ENCODE assay signal across 13 cellular contexts in the genomic region with DNA sequence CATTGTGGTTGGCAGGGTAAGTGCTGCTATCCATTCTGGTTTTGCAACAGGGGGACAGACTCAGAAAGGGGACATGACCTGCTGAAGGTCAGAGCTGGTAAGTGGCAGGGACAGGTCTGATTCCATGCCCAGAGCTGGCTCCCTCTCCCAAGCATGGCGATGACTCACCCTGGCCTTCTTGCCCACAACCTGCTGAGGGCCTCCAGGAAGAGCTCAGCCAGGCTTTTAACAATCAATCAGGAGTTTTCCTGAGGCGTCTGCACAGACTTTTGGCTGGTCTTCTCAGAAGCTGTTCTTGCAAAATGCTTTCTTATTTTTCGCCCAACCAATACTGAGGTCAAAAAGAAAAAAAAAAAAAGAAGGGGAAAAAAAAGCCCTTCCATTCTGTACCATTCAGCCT. TPM values are rescaled to one million over a fixed set of nuclear protein-coding genes. Genes with fewer than 3 reads are reported as not detected.
DNase-seq lines count a peak whose midpoint lies in the region; ATAC-seq, FAIRE-seq and TF ChIP-seq lines count a peak whose summit lies in the region.
"Had no signal": no experiment of that assay in that cellular context is flagged by ENCODE, and none has a peak within 500 bp of the region (broad histone marks: within the 10 kb centered on the region; RNA-seq: fewer than 3 reads in every experiment).

No MANE protein-coding gene starts in this region.

- no peaks in the 10 kb centered on the region for H3K9me3 ChIP-seq in GM12878 (replicated peaks; ENCODE audit: control insufficient read depth, insufficient read depth, low read length)
- no peaks in the 10 kb centered on the region for H3K9me3 ChIP-seq in keratinocyte (ENCODE audit: control insufficient read depth, low read depth, low read length)
- no peaks in the 10 kb centered on the region for H3K9me3 ChIP-seq in mucosa of descending colon

- in situ Hi-C loops in GM12878 (cut with MboI): no loop called here

- no peak for TF ChIP-seq CTCF in GM12878 (IDR thresholded peaks at IDR 0.05 in 2 of 3, conservative IDR thresholded peaks at IDR 0.05 in 1 of 3; ENCODE audit: control insufficient read depth in 2 of 3, extremely low read depth in 1 of 3, insufficient read depth in 1 of 3, low read depth in 3 of 3, low read length in 3 of 3)
- TF ChIP-seq CTCF in keratinocyte (optimal IDR thresholded peaks at IDR 0.05 in 1 of 3, IDR thresholded peaks at IDR 0.05 in 1 of 3, conservative IDR thresholded peaks at IDR 0.05 in 1 of 3; ENCODE audit: extremely low read depth in 1 of 3, insufficient read depth in 2 of 3, low read length in 3 of 3): no peak
- TF ChIP-seq CTCF in progenitor cell of endocrine pancreas (IDR thresholded peaks at IDR 0.05; ENCODE audit: unreplicated experiment): no peak
- no peak for TF ChIP-seq CTCF in mucosa of descending colon (IDR thresholded peaks at IDR 0.05)

- intact Hi-C loops in GM12878 (cut with micrococcal nuclease; ENCODE audit: unreplicated experiment) (no loop called here), mucosa of descending colon (cut with DNase I, micrococcal nuclease) (no loop called here)

- CTCF ChIA-PET in GM12878 (lab: Yijun Ruan, JAX): interaction anchor here (1.6 kb wide), 1 partner anchor 11 kb away, joined by 5 read pairs; no protein-coding TSS in a partner anchor

- H3K27ac ChIP-seq in GM12878 (ENCODE audit: control insufficient read depth, insufficient read depth) (no peak overlapping the region), keratinocyte (ENCODE audit: control insufficient read depth, insufficient read depth, low read length) (no peak overlapping the region)

- H2AFZ ChIP-seq in GM12878 (ENCODE audit: control insufficient read depth, low read depth, low read length) (no peak overlapping the region), keratinocyte (ENCODE audit: control insufficient read depth, low read length) (no peak overlapping the region)

- no TSS peak for BruUV-seq in GM12878 (replicated peaks; lab: Mats Ljungman, UMichigan)

- TF ChIP-seq POLR2A in GM12878 (IDR thresholded peaks at IDR 0.05; ENCODE audit: low read depth, low read length): no peak

- POLR2A ChIA-PET in GM12878 (lab: Charles Lee): no interaction called here

- H3K36me3 ChIP-seq in GM12878 (ENCODE audit: control insufficient read depth in 2 of 2, insufficient read depth in 2 of 2, low read length in 1 of 2): no peaks in the 10 kb centered on the region
- H3K36me3 ChIP-seq in keratinocyte (ENCODE audit: control insufficient read depth in 2 of 2, extremely low read depth in 1 of 2, insufficient read depth in 2 of 2, low read length in 2 of 2): no peaks in the 10 kb centered on the region
- no peaks in the 10 kb centered on the region for H3K36me3 ChIP-seq in mucosa of descending colon (ENCODE audit: low read depth)

- no peaks in the 10 kb centered on the region for H3K36me3 Mint-ChIP-seq in progenitor cell of endocrine pancreas (ENCODE audit: insufficient read depth)
- H3K36me3 Mint-ChIP-seq: CD4-positive, CD25-positive, alpha-beta regulatory T cell had no signal

- H3K9me1 ChIP-seq in keratinocyte (ENCODE audit: control insufficient read depth, extremely low read depth, insufficient read depth, low read length): no peaks in the 10 kb centered on the region

- peaks cover 3% of the 10 kb centered on the region for H3K4me1 Mint-ChIP-seq in progenitor cell of endocrine pancreas (ENCODE audit: low read depth)
- H3K4me1 Mint-ChIP-seq: activated CD4-positive, alpha-beta T cell treated with anti-CD3 and anti-CD28 coated beads, Interleukin-2, amount 10 ng/mL, durations not matched to agents 7 days and 5 days; CD4-positive, CD25-positive, alpha-beta regulatory T cell; central memory CD8-positive, alpha-beta T cell had no signal

- H3K4me1 ChIP-seq in GM12878 (ENCODE audit: control insufficient read depth, insufficient read depth, low read length) (no peaks in the 10 kb centered on the region), keratinocyte (ENCODE audit: control insufficient read depth, extremely low read depth, insufficient read depth, low read length) (peaks cover 10% of the 10 kb centered on the region), mucosa of descending colon (ENCODE audit: low read depth) (no peaks in the 10 kb centered on the region)

- H3K27me3 ChIP-seq in GM12878 (replicated peaks in 1 of 2; ENCODE audit: control insufficient read depth in 2 of 2, insufficient read depth in 2 of 2, low read length in 1 of 2): no peaks in the 10 kb centered on the region; a peak in 2 of 4 replicates
- no peaks in the 10 kb centered on the region for H3K27me3 ChIP-seq in keratinocyte (ENCODE audit: control insufficient read depth, extremely low read depth, insufficient read depth, low read length)

- dilution Hi-C loops in keratinocyte (cut with MboI; ENCODE audit: extremely low pct_ligation_motif_present, low sequenced_read_pairs): no loop called here

- SMC1A ChIA-PET in GM12878 (lab: Charles Lee; ENCODE audit: uncharacterized antibody, unreplicated experiment): interaction anchor here (1.0 to 1.1 kb wide), 2 partner anchors 8 to 42 kb away, joined by 3 to 5 read pairs; no protein-coding TSS in a partner anchor

- H4K20me1 ChIP-seq in GM12878 (ENCODE audit: control insufficient read depth, insufficient read depth) (no peaks in the 10 kb centered on the region; the same call in 1 of the 2 replicates), keratinocyte (ENCODE audit: control insufficient read depth, extremely low read depth, insufficient read depth, low read length) (no peaks in the 10 kb centered on the region)

- H3K4me3 ChIP-seq in GM12878 (no peak overlapping the region), keratinocyte (ENCODE audit: control insufficient read depth in 2 of 3, extremely low read depth in 1 of 3, insufficient read depth in 2 of 3, low read depth in 1 of 3, low read length in 3 of 3) (no peak overlapping the region), mucosa of descending colon (no peak overlapping the region)

- ATAC-seq in GM12878 (no peak), mucosa of descending colon (no peak)

- H3K9me3 Mint-ChIP-seq in progenitor cell of endocrine pancreas (ENCODE audit: low read depth): no peaks in the 10 kb centered on the region
- H3K9me3 Mint-ChIP-seq: activated CD4-positive, alpha-beta T cell treated with anti-CD3 and anti-CD28 coated beads, Interleukin-2, amount 10 ng/mL, durations not matched to agents 7 days and 5 days; central memory CD8-positive, alpha-beta T cell had no signal

- peaks cover under 1% of the 10 kb centered on the region for H3K27me3 Mint-ChIP-seq in progenitor cell of endocrine pancreas
- H3K27me3 Mint-ChIP-seq: activated CD4-positive, alpha-beta T cell treated with anti-CD3 and anti-CD28 coated beads, Interleukin-2, amount 10 ng/mL, durations not matched to agents 7 days and 5 days; CD4-positive, CD25-positive, alpha-beta regulatory T cell had no signal

- 3% methylated on average over 3 of the region's 3 CpGs for WGBS in GM12878 (ENCODE audit: insufficient coverage, insufficient replicate concordance, low lambda C conversion rate, missing lambda C conversion rate)

- H3K4me3 Mint-ChIP-seq in progenitor cell of endocrine pancreas (ENCODE audit: low read depth): no peak overlapping the region
- H3K4me3 Mint-ChIP-seq: activated CD4-positive, alpha-beta T cell treated with anti-CD3 and anti-CD28 coated beads, Interleukin-2, amount 10 ng/mL, durations not matched to agents 7 days and 5 days; CD4-positive, CD25-positive, alpha-beta regulatory T cell; central memory CD8-positive, alpha-beta T cell had no signal

- no peak overlapping the region for H3K4me2 ChIP-seq in GM12878 (ENCODE audit: control insufficient read depth, insufficient read depth)
- no peak overlapping the region for H3K4me2 ChIP-seq in keratinocyte (ENCODE audit: control insufficient read depth, extremely low read depth, insufficient read depth, low read depth, low read length)

- FAIRE-seq in GM12878 (lab: Jason Lieb, UNC) (peak; percentile 35), keratinocyte (lab: Jason Lieb, UNC) (peak; percentile 76)

- H3K79me2 ChIP-seq in GM12878 (ENCODE audit: control insufficient read depth, insufficient read depth, low read length) (no peaks in the 10 kb centered on the region), keratinocyte (ENCODE audit: control insufficient read depth, insufficient read depth, low read length) (no peaks in the 10 kb centered on the region)

- no peak for TF ChIP-seq EP300 in GM12878 (IDR thresholded peaks at IDR 0.05; ENCODE audit: borderline replicate concordance in 1 of 2, control insufficient read depth in 1 of 2, low read depth in 2 of 2, low read length in 2 of 2)

- H3K9ac ChIP-seq in GM12878 (ENCODE audit: control insufficient read depth, insufficient read depth, low read length) (no peak overlapping the region), keratinocyte (ENCODE audit: control insufficient read depth, extremely low read depth, insufficient read depth, low read length) (no peak overlapping the region)

- no peak overlapping the region for H3K27ac Mint-ChIP-seq in progenitor cell of endocrine pancreas
- H3K27ac Mint-ChIP-seq: activated CD4-positive, alpha-beta T cell treated with anti-CD3 and anti-CD28 coated beads, Interleukin-2, amount 10 ng/mL, durations not matched to agents 7 days and 5 days; CD4-positive, CD25-positive, alpha-beta regulatory T cell had no signal

- DNase-seq in AG08395 (ENCODE audit: low spot score) (peak; percentile 59), HT1080 (ENCODE audit: low read depth) (peak; percentile 88), GM12878 (ENCODE audit: low read depth, low spot score) (no peak), keratinocyte (ENCODE audit: low read depth, low spot score) (no peak), progenitor cell of endocrine pancreas (ENCODE audit: low spot score, unreplicated experiment) (no peak), cerebellar cortex (ENCODE audit: low spot score) (no peak), mucosa of descending colon (no peak)
- no peak for DNase-seq in stimulated activated CD4-positive, alpha-beta T cell treated with anti-CD3 and anti-CD28 coated beads, Interleukin-4, amount 100 ng/mL, for 24 hours
- DNase-seq: activated CD4-positive, alpha-beta T cell treated with anti-CD3 and anti-CD28 coated beads, Interleukin-2, amount 10 ng/mL, durations not matched to agents 7 days and 5 days; CD4-positive, CD25-positive, alpha-beta regulatory T cell; NCI-H774 had no signal

- RAD21 ChIA-PET in GM12878 (lab: Charles Lee; ENCODE audit: unreplicated experiment): no interaction called here

- no peak for TF ChIP-seq RAD21 in GM12878 (IDR thresholded peaks at IDR 0.05; ENCODE audit: insufficient read depth, low read depth, low read length)

RNA-seq across cellular contexts. Expression of a gene that starts 17.9 kb away (rescaled TPM):
- 0.02 TPM in 1 of 2 replicates, not detected in the other for total RNA-seq in HT1080 (2014; rRNA removed; shearing (Covaris generic))
- not detected in 2 replicates for polyA plus RNA-seq in HT1080 (2015; cell fraction: cytosol; rRNA removed)
- polyA plus RNA-seq in HT1080 (2015; cell fraction: nucleus; rRNA removed): not detected in 2 replicates
- total RNA-seq in GM12878 (2013; cell fraction: nucleolus; rRNA removed): not detected in 2 replicates
- total RNA-seq in GM12878 (2014; rRNA removed) (not detected in 2 replicates), GM12878 (2014; rRNA removed; fragmentation: Illumina TruSeq; extraction: Trizol) (not detected in 2 replicates), GM12878 (2021) (not detected in 2 replicates), progenitor cell of endocrine pancreas (not detected in 2 replicates), mucosa of descending colon (under 1 TPM; 0.05 to 0.06 (median 0.06) TPM)
- not detected for polyA plus RNA-seq in GM12878 (2011; ENCODE audit: low read depth)
- polyA plus RNA-seq in GM12878 (2011; rRNA removed) (not detected in 2 replicates), GM12878 (2014; fragmentation: Illumina TruSeq; extraction: Trizol) (not detected in 2 replicates), GM12878 (2014; fragmentation: Nextera tagmentation; extraction: Ambion mirVana) (not detected), GM12878 (2014; rRNA removed) (not detected in 2 replicates), GM12878 (2016; fragmentation: Nextera tagmentation; extraction: Ambion mirVana) (not detected), keratinocyte (0.12 to 0.19 TPM (median 0.17 TPM) in 3 replicates)
- polyA plus RNA-seq in GM12878 (2011; cell fraction: cytosol; rRNA removed): not detected in 2 replicates
- not detected in 2 replicates for polyA plus RNA-seq in GM12878 (2011; cell fraction: nucleus; rRNA removed)
- not detected in 2 replicates for polyA plus RNA-seq in GM12878 (2012)
- not detected in 2 replicates for polyA minus RNA-seq in GM12878 (2011; rRNA and poly(A)+ RNA removed)
- polyA minus RNA-seq in GM12878 (2011; cell fraction: cytosol; rRNA and poly(A)+ RNA removed): not detected in 2 replicates
- polyA minus RNA-seq in GM12878 (2011; cell fraction: nucleus; rRNA and poly(A)+ RNA removed): not detected in 2 replicates
- not detected for polyA plus RNA-seq in keratinocyte (2011; ENCODE audit: low read depth)
- 0.09 and 0.13 TPM in 2 replicates for polyA plus RNA-seq in keratinocyte (2011; cell fraction: cytosol; rRNA removed)
- polyA plus RNA-seq in keratinocyte (2011; cell fraction: nucleus; rRNA removed): 0.24 and 0.44 TPM in 2 replicates
- 0.07 and 0.11 TPM in 2 replicates for polyA plus RNA-seq in keratinocyte (2012; ENCODE audit: low replicate concordance)
- 0.26 to 0.43 TPM (median 0.35 TPM) in 3 replicates for polyA minus RNA-seq in keratinocyte
- polyA minus RNA-seq in keratinocyte (2011; cell fraction: cytosol; rRNA and poly(A)+ RNA removed): not detected
- 0.11 and 0.39 TPM in 2 replicates for polyA minus RNA-seq in keratinocyte (2011; cell fraction: nucleus; rRNA and poly(A)+ RNA removed)
- total RNA-seq: CD4-positive, CD25-positive, alpha-beta regulatory T cell; lung microvascular endothelial cell had no signal

Comparison
In these comparisons a context has a peak if more than half of its experiments do, and no peak if none do; other contexts are left out.
1. DNase-seq: peak in AG08395 (single experiment) and HT1080 (single experiment); none in GM12878 (single experiment), keratinocyte (single experiment), progenitor cell of endocrine pancreas (single experiment), stimulated activated CD4-positive, alpha-beta T cell treated with anti-CD3 and anti-CD28 coated beads, Interleukin-4, amount 100 ng/mL, for 24 hours (single experiment), cerebellar cortex (single experiment) and mucosa of descending colon (0 of 3).